1 cellular context compared by ENCODE assay signal in the genomic region with DNA sequence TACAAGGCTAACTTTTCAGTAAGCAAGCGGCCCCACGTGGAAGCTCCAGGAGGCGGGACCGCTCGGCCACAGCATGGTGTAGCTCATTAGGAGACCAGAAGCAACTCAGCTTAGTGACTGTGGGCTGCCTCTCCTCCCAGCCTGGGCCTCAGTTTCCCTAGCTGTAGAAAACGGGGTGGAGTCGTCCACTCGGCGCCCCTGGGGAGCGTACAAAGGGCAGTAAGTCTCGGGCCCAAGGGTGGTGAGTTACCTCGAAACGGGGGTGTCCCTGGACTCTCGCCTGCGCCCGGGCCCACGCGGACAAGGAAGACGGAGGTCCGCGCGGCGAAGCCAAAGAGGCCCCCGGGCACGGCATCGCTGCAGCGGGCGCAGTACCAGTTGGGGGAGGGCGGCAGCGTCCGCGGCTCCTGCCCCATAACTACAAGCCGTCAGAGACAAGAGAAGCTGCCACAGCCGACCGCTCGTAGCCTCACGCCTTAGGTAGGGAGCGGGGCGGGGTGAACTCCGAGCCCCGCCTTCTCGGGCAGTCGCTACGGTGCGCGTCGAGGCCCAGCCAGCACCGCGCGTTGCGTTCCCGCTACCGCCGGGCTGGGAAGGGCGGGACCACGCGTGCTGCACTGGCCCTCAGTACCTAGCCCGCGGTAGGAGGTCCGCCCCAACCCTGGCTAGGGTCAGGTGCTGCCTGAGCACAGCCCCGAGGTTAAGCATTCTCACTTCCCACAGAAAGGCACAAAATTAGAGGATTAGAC.
TF ChIP-seq lines count a peak whose summit lies in the region.

A gene with protein sequence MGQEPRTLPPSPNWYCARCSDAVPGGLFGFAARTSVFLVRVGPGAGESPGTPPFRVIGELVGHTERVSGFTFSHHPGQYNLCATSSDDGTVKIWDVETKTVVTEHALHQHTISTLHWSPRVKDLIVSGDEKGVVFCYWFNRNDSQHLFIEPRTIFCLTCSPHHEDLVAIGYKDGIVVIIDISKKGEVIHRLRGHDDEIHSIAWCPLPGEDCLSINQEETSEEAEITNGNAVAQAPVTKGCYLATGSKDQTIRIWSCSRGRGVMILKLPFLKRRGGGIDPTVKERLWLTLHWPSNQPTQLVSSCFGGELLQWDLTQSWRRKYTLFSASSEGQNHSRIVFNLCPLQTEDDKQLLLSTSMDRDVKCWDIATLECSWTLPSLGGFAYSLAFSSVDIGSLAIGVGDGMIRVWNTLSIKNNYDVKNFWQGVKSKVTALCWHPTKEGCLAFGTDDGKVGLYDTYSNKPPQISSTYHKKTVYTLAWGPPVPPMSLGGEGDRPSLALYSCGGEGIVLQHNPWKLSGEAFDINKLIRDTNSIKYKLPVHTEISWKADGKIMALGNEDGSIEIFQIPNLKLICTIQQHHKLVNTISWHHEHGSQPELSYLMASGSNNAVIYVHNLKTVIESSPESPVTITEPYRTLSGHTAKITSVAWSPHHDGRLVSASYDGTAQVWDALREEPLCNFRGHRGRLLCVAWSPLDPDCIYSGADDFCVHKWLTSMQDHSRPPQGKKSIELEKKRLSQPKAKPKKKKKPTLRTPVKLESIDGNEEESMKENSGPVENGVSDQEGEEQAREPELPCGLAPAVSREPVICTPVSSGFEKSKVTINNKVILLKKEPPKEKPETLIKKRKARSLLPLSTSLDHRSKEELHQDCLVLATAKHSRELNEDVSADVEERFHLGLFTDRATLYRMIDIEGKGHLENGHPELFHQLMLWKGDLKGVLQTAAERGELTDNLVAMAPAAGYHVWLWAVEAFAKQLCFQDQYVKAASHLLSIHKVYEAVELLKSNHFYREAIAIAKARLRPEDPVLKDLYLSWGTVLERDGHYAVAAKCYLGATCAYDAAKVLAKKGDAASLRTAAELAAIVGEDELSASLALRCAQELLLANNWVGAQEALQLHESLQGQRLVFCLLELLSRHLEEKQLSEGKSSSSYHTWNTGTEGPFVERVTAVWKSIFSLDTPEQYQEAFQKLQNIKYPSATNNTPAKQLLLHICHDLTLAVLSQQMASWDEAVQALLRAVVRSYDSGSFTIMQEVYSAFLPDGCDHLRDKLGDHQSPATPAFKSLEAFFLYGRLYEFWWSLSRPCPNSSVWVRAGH (N-terminal part only) (minus strand): TSS at position 494 of the 749 bp plus-strand sequence. CDS start 78 bp downstream, at position 416.

TF ChIP-seq in HEK293, 187 proteins besides CTCF, POLR2A, EP300 and RAD21 (continued from another document and continues in another):
- TF ChIP-seq, protein P1, sequence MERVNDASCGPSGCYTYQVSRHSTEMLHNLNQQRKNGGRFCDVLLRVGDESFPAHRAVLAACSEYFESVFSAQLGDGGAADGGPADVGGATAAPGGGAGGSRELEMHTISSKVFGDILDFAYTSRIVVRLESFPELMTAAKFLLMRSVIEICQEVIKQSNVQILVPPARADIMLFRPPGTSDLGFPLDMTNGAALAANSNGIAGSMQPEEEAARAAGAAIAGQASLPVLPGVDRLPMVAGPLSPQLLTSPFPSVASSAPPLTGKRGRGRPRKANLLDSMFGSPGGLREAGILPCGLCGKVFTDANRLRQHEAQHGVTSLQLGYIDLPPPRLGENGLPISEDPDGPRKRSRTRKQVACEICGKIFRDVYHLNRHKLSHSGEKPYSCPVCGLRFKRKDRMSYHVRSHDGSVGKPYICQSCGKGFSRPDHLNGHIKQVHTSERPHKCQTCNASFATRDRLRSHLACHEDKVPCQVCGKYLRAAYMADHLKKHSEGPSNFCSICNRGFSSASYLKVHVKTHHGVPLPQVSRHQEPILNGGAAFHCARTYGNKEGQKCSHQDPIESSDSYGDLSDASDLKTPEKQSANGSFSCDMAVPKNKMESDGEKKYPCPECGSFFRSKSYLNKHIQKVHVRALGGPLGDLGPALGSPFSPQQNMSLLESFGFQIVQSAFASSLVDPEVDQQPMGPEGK (tag by site-specific recombination; IDR thresholded peaks at IDR 0.05): peak; percentile 80
- TF ChIP-seq KLF9 (tag by site-specific recombination; IDR thresholded peaks at IDR 0.05; ENCODE audit: low read depth) (peak; percentile 85; the same call in 1 of the 2 replicates), ZNF140 (tag by site-specific recombination; IDR thresholded peaks at IDR 0.05) (no peak), ZNF239 (tag by site-specific recombination; IDR thresholded peaks at IDR 0.05) (no peak), ZNF658 (tag by site-specific recombination; IDR thresholded peaks at IDR 0.05) (no peak), ZNF792 (tag by site-specific recombination; IDR thresholded peaks at IDR 0.05) (no peak), ZNF514 (tag by site-specific recombination; IDR thresholded peaks at IDR 0.05) (no peak), ZNF223 (tag by site-specific recombination; IDR thresholded peaks at IDR 0.05) (no peak), ZNF791 (tag by site-specific recombination; IDR thresholded peaks at IDR 0.05) (no peak), YY1 (tag by site-specific recombination; IDR thresholded peaks at IDR 0.05) (0 out of 2 replicates have a peak, but pooled peaks have one; percentile 63), ZNF354C (tag by site-specific recombination; IDR thresholded peaks at IDR 0.05; ENCODE audit: borderline replicate concordance, low read depth) (no peak), ZNF248 (tag by site-specific recombination; IDR thresholded peaks at IDR 0.05) (no peak), ZNF133 (tag by site-specific recombination; IDR thresholded peaks at IDR 0.05) (no peak), HOXA7 (CRISPR knock-in tag; IDR thresholded peaks at IDR 0.05; ENCODE audit: borderline replicate concordance) (no peak), ZBTB1 (tag by site-specific recombination; IDR thresholded peaks at IDR 0.05) (no peak), ZNF670 (tag by site-specific recombination; IDR thresholded peaks at IDR 0.05; ENCODE audit: low read depth) (no peak), ZNF843 (tag by site-specific recombination; IDR thresholded peaks at IDR 0.05) (peak; percentile 39; the same call in 1 of the 2 replicates), GLIS2 (tag by site-specific recombination; IDR thresholded peaks at IDR 0.05) (peak; percentile 69), ZNF561 (tag by site-specific recombination; IDR thresholded peaks at IDR 0.05; ENCODE audit: borderline replicate concordance) (peak; percentile 39; the same call in 1 of the 2 replicates), ZNF624 (tag by site-specific recombination; IDR thresholded peaks at IDR 0.05) (no peak), ZNF302 (tag by site-specific recombination; IDR thresholded peaks at IDR 0.05; ENCODE audit: low read depth) (no peak), ZNF596 (tag by site-specific recombination; IDR thresholded peaks at IDR 0.05) (no peak), OSR2 (tag by site-specific recombination; IDR thresholded peaks at IDR 0.05) (peak; percentile 49), ZNF660 (tag by site-specific recombination; IDR thresholded peaks at IDR 0.05) (0 out of 2 replicates have a peak, but pooled peaks have one; percentile 38)
- TF ChIP-seq, protein P2, sequence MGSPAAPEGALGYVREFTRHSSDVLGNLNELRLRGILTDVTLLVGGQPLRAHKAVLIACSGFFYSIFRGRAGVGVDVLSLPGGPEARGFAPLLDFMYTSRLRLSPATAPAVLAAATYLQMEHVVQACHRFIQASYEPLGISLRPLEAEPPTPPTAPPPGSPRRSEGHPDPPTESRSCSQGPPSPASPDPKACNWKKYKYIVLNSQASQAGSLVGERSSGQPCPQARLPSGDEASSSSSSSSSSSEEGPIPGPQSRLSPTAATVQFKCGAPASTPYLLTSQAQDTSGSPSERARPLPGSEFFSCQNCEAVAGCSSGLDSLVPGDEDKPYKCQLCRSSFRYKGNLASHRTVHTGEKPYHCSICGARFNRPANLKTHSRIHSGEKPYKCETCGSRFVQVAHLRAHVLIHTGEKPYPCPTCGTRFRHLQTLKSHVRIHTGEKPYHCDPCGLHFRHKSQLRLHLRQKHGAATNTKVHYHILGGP (tag by site-specific recombination; IDR thresholded peaks at IDR 0.05): no peak
- TF ChIP-seq, protein P3, sequence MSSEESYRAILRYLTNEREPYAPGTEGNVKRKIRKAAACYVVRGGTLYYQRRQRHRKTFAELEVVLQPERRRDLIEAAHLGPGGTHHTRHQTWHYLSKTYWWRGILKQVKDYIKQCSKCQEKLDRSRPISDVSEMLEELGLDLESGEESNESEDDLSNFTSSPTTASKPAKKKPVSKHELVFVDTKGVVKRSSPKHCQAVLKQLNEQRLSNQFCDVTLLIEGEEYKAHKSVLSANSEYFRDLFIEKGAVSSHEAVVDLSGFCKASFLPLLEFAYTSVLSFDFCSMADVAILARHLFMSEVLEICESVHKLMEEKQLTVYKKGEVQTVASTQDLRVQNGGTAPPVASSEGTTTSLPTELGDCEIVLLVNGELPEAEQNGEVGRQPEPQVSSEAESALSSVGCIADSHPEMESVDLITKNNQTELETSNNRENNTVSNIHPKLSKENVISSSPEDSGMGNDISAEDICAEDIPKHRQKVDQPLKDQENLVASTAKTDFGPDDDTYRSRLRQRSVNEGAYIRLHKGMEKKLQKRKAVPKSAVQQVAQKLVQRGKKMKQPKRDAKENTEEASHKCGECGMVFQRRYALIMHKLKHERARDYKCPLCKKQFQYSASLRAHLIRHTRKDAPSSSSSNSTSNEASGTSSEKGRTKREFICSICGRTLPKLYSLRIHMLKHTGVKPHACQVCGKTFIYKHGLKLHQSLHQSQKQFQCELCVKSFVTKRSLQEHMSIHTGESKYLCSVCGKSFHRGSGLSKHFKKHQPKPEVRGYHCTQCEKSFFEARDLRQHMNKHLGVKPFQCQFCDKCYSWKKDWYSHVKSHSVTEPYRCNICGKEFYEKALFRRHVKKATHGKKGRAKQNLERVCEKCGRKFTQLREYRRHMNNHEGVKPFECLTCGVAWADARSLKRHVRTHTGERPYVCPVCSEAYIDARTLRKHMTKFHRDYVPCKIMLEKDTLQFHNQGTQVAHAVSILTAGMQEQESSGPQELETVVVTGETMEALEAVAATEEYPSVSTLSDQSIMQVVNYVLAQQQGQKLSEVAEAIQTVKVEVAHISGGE (tag by site-specific recombination; conservative IDR thresholded peaks at IDR 0.05; ENCODE audit: low read depth): peak; percentile 26; the same call in 1 of the 2 replicates
- TF ChIP-seq, protein P4, sequence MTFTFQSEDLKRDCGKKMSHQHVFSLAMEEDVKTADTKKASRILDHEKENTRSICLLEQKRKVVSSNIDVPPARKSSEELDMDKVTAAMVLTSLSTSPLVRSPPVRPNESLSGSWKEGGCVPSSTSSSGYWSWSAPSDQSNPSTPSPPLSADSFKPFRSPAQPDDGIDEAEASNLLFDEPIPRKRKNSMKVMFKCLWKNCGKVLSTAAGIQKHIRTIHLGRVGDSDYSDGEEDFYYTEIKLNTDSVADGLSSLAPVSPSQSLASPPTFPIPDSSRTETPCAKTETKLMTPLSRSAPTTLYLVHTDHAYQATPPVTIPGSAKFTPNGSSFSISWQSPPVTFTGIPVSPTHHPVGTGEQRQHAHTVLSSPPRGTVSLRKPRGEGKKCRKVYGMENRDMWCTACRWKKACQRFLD (tag by site-specific recombination; IDR thresholded peaks at IDR 0.05): no peak
- TF ChIP-seq, protein P5, sequence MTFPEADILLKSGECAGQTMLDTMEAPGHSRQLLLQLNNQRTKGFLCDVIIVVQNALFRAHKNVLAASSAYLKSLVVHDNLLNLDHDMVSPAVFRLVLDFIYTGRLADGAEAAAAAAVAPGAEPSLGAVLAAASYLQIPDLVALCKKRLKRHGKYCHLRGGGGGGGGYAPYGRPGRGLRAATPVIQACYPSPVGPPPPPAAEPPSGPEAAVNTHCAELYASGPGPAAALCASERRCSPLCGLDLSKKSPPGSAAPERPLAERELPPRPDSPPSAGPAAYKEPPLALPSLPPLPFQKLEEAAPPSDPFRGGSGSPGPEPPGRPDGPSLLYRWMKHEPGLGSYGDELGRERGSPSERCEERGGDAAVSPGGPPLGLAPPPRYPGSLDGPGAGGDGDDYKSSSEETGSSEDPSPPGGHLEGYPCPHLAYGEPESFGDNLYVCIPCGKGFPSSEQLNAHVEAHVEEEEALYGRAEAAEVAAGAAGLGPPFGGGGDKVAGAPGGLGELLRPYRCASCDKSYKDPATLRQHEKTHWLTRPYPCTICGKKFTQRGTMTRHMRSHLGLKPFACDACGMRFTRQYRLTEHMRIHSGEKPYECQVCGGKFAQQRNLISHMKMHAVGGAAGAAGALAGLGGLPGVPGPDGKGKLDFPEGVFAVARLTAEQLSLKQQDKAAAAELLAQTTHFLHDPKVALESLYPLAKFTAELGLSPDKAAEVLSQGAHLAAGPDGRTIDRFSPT (tag by site-specific recombination; IDR thresholded peaks at IDR 0.05): no peak
- TF ChIP-seq, protein P6, sequence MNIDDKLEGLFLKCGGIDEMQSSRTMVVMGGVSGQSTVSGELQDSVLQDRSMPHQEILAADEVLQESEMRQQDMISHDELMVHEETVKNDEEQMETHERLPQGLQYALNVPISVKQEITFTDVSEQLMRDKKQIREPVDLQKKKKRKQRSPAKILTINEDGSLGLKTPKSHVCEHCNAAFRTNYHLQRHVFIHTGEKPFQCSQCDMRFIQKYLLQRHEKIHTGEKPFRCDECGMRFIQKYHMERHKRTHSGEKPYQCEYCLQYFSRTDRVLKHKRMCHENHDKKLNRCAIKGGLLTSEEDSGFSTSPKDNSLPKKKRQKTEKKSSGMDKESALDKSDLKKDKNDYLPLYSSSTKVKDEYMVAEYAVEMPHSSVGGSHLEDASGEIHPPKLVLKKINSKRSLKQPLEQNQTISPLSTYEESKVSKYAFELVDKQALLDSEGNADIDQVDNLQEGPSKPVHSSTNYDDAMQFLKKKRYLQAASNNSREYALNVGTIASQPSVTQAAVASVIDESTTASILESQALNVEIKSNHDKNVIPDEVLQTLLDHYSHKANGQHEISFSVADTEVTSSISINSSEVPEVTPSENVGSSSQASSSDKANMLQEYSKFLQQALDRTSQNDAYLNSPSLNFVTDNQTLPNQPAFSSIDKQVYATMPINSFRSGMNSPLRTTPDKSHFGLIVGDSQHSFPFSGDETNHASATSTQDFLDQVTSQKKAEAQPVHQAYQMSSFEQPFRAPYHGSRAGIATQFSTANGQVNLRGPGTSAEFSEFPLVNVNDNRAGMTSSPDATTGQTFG (tag by site-specific recombination; IDR thresholded peaks at IDR 0.05; ENCODE audit: borderline replicate concordance): no peak
- TF ChIP-seq, protein P7, sequence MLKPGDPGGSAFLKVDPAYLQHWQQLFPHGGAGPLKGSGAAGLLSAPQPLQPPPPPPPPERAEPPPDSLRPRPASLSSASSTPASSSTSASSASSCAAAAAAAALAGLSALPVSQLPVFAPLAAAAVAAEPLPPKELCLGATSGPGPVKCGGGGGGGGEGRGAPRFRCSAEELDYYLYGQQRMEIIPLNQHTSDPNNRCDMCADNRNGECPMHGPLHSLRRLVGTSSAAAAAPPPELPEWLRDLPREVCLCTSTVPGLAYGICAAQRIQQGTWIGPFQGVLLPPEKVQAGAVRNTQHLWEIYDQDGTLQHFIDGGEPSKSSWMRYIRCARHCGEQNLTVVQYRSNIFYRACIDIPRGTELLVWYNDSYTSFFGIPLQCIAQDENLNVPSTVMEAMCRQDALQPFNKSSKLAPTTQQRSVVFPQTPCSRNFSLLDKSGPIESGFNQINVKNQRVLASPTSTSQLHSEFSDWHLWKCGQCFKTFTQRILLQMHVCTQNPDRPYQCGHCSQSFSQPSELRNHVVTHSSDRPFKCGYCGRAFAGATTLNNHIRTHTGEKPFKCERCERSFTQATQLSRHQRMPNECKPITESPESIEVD (tag by site-specific recombination; IDR thresholded peaks at IDR 0.05): no peak
- TF ChIP-seq, protein P8, sequence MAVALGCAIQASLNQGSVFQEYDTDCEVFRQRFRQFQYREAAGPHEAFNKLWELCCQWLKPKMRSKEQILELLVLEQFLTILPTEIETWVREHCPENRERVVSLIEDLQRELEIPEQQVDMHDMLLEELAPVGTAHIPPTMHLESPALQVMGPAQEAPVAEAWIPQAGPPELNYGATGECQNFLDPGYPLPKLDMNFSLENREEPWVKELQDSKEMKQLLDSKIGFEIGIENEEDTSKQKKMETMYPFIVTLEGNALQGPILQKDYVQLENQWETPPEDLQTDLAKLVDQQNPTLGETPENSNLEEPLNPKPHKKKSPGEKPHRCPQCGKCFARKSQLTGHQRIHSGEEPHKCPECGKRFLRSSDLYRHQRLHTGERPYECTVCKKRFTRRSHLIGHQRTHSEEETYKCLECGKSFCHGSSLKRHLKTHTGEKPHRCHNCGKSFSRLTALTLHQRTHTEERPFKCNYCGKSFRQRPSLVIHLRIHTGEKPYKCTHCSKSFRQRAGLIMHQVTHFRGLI (tag by site-specific recombination; IDR thresholded peaks at IDR 0.05): peak; percentile 54; the same call in 1 of the 2 replicates
